ENCODE assay signal across 21 cellular contexts in the genomic region with DNA sequence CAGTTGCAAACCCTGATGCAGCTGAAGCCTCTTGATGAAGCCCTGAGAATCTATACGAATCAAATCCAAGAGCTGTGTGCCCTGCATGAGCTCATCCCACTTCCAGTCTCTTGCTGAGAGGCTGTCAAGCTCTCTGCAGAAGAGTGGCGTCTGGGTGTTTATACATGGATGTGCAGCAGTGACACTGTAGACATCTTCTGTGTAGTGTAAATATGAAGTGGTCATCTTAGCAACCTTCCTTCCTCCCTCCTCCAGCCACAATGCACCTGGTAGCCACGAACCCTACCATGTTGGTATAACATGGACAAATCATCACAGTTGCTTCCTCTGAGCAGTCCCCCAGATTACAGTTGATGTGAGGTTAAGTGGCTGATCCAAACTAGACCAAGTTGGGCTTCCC. TPM values are rescaled to one million over a fixed set of nuclear protein-coding genes. Genes with fewer than 3 reads are reported as not detected.
"Had no signal": no experiment of that assay in that cellular context is flagged by ENCODE, and none has a peak within 500 bp of the region (broad histone marks: within the 10 kb centered on the region; RNA-seq: fewer than 3 reads in every experiment).

No MANE protein-coding gene starts in this region.

- H3K4me1 ChIP-seq: stomach, thyroid gland had no signal

- H3K36me3 ChIP-seq: ovary, sigmoid colon, stomach, thyroid gland, vagina had no signal

- H3K27ac ChIP-seq: dorsolateral prefrontal cortex, ovary, psoas muscle, sigmoid colon, stomach, thyroid gland, vagina had no signal

- H3K9me3 ChIP-seq: mucosa of descending colon, ovary, psoas muscle, sigmoid colon, stomach, thyroid gland, vagina had no signal

- H3K4me3 ChIP-seq: dorsolateral prefrontal cortex, lung, mucosa of descending colon, ovary, psoas muscle, sigmoid colon, stomach, thyroid gland, vagina had no signal

- H3K27me3 ChIP-seq: ovary, sigmoid colon, thyroid gland, vagina had no signal

- DNase-seq: dorsolateral prefrontal cortex; effector CD4-positive, alpha-beta T cell; head of caudate nucleus; kidney; mucosa of descending colon; naive B cell; occipital lobe; ovary; posterior cingulate gyrus; psoas muscle; right cardiac atrium; sigmoid colon; stimulated activated CD4-positive, alpha-beta T cell treated with anti-CD3 and anti-CD28 coated beads, Interleukin-2, amount 100 ng/mL, for 24 hours; stimulated activated CD4-positive, alpha-beta T cell treated with anti-CD3 and anti-CD28 coated beads, Interleukin-4, amount 100 ng/mL, for 24 hours; stimulated activated naive CD4-positive, alpha-beta T cell treated with Interleukin-2 at 50 U/mL for 16 hours; stomach; thyroid gland; trophoblast cell had no signal

RNA-seq across cellular contexts. Expression of gene KIAA2012, which starts 18.3 kb away (rescaled TPM):
- polyA plus RNA-seq: esophagus, right cardiac atrium had no signal
